In the genomic region with DNA sequence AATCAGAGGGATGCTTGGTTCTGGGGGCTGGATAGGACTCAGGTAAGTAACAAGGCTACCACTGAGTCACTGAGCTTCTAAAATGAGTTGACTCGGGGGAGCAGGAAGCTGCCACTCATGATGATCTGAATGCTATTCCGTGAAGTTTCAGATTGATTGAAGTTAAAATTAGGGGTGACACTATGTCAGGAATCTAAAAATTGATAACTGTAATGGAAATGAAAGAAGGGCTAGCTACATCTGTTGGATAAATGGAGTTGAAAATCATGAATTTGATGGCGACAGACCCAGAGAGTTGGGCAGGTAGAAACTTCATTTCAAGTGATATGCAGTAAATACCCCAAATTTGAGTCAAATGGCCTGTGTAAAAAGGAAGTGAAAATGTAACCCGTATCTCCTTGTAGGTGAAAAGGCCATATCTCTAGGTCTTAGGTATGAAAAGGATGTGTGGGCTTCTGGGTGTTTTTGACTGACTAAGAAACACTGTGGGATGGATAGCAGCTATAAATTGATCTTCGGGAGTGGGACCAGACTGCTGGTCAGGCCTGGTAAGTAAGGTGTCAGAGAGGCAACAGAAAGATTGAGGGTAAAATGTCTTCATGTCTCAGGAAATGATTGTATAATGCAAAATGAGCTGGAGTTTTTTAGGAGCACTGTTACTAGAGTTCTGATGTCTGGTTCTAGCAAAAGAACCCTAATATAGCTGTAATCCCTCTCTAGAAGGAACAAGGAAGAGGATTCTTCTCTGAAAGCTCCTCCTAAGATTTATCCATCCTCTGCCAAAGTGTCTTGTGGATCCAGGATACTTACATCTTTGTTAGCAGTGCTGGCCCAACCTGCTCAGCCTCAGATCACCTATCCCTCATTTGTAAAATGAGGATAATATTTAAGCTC, we compare ENCODE assay signal across 1 cellular context.
TF ChIP-seq lines count a peak whose summit lies in the region.

No MANE protein-coding gene starts in this region.

TF ChIP-seq in GM23338, 12 proteins besides CTCF, POLR2A, EP300 and RAD21:
- TF ChIP-seq, protein P1, sequence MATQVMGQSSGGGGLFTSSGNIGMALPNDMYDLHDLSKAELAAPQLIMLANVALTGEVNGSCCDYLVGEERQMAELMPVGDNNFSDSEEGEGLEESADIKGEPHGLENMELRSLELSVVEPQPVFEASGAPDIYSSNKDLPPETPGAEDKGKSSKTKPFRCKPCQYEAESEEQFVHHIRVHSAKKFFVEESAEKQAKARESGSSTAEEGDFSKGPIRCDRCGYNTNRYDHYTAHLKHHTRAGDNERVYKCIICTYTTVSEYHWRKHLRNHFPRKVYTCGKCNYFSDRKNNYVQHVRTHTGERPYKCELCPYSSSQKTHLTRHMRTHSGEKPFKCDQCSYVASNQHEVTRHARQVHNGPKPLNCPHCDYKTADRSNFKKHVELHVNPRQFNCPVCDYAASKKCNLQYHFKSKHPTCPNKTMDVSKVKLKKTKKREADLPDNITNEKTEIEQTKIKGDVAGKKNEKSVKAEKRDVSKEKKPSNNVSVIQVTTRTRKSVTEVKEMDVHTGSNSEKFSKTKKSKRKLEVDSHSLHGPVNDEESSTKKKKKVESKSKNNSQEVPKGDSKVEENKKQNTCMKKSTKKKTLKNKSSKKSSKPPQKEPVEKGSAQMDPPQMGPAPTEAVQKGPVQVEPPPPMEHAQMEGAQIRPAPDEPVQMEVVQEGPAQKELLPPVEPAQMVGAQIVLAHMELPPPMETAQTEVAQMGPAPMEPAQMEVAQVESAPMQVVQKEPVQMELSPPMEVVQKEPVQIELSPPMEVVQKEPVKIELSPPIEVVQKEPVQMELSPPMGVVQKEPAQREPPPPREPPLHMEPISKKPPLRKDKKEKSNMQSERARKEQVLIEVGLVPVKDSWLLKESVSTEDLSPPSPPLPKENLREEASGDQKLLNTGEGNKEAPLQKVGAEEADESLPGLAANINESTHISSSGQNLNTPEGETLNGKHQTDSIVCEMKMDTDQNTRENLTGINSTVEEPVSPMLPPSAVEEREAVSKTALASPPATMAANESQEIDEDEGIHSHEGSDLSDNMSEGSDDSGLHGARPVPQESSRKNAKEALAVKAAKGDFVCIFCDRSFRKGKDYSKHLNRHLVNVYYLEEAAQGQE (IDR thresholded peaks at IDR 0.05; ENCODE audit: unreplicated experiment): no peak
- TF ChIP-seq ZNF114 (CRISPR knock-in tag; IDR thresholded peaks at IDR 0.05) (no peak), STAT1 (IDR thresholded peaks at IDR 0.05; ENCODE audit: unreplicated experiment) (no peak), JUNB (IDR thresholded peaks at IDR 0.05; ENCODE audit: unreplicated experiment) (no peak), EZH2 (IDR thresholded peaks at IDR 0.05; ENCODE audit: low read depth, unreplicated experiment) (no peak), NANOG (IDR thresholded peaks at IDR 0.05; ENCODE audit: borderline replicate concordance) (no peak), CREB1 (CRISPR knock-in tag; IDR thresholded peaks at IDR 0.05; ENCODE audit: low read depth) (no peak), EZH2phosphoT487 (IDR thresholded peaks at IDR 0.05; ENCODE audit: unreplicated experiment) (no peak), POLR2AphosphoS5 (IDR thresholded peaks at IDR 0.05; ENCODE audit: low read depth) (no peak), ZNF331 (CRISPR knock-in tag; IDR thresholded peaks at IDR 0.05; ENCODE audit: low read depth) (no peak)
- TF ChIP-seq, protein P2, sequence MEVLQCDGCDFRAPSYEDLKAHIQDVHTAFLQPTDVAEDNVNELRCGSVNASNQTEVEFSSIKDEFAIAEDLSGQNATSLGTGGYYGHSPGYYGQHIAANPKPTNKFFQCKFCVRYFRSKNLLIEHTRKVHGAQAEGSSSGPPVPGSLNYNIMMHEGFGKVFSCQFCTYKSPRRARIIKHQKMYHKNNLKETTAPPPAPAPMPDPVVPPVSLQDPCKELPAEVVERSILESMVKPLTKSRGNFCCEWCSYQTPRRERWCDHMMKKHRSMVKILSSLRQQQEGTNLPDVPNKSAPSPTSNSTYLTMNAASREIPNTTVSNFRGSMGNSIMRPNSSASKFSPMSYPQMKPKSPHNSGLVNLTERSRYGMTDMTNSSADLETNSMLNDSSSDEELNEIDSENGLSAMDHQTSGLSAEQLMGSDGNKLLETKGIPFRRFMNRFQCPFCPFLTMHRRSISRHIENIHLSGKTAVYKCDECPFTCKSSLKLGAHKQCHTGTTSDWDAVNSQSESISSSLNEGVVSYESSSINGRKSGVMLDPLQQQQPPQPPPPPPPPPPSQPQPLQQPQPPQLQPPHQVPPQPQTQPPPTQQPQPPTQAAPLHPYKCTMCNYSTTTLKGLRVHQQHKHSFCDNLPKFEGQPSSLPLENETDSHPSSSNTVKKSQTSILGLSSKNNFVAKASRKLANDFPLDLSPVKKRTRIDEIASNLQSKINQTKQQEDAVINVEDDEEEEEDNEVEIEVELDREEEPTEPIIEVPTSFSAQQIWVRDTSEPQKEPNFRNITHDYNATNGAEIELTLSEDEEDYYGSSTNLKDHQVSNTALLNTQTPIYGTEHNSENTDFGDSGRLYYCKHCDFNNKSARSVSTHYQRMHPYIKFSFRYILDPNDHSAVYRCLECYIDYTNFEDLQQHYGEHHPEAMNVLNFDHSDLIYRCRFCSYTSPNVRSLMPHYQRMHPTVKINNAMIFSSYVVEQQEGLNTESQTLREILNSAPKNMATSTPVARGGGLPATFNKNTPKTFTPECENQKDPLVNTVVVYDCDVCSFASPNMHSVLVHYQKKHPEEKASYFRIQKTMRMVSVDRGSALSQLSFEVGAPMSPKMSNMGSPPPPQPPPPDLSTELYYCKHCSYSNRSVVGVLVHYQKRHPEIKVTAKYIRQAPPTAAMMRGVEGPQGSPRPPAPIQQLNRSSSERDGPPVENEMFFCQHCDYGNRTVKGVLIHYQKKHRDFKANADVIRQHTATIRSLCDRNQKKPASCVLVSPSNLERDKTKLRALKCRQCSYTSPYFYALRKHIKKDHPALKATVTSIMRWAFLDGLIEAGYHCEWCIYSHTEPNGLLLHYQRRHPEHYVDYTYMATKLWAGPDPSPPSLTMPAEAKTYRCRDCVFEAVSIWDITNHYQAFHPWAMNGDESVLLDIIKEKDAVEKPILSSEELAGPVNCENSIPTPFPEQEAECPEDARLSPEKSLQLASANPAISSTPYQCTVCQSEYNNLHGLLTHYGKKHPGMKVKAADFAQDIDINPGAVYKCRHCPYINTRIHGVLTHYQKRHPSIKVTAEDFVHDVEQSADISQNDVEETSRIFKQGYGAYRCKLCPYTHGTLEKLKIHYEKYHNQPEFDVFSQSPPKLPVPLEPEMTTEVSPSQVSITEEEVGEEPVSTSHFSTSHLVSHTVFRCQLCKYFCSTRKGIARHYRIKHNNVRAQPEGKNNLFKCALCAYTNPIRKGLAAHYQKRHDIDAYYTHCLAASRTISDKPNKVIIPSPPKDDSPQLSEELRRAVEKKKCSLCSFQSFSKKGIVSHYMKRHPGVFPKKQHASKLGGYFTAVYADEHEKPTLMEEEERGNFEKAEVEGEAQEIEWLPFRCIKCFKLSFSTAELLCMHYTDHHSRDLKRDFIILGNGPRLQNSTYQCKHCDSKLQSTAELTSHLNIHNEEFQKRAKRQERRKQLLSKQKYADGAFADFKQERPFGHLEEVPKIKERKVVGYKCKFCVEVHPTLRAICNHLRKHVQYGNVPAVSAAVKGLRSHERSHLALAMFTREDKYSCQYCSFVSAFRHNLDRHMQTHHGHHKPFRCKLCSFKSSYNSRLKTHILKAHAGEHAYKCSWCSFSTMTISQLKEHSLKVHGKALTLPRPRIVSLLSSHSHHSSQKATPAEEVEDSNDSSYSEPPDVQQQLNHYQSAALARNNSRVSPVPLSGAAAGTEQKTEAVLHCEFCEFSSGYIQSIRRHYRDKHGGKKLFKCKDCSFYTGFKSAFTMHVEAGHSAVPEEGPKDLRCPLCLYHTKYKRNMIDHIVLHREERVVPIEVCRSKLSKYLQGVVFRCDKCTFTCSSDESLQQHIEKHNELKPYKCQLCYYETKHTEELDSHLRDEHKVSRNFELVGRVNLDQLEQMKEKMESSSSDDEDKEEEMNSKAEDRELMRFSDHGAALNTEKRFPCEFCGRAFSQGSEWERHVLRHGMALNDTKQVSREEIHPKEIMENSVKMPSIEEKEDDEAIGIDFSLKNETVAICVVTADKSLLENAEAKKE (CRISPR knock-in tag; IDR thresholded peaks at IDR 0.05): no peak
- TF ChIP-seq, protein P3, sequence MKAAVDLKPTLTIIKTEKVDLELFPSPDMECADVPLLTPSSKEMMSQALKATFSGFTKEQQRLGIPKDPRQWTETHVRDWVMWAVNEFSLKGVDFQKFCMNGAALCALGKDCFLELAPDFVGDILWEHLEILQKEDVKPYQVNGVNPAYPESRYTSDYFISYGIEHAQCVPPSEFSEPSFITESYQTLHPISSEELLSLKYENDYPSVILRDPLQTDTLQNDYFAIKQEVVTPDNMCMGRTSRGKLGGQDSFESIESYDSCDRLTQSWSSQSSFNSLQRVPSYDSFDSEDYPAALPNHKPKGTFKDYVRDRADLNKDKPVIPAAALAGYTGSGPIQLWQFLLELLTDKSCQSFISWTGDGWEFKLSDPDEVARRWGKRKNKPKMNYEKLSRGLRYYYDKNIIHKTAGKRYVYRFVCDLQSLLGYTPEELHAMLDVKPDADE (IDR thresholded peaks at IDR 0.05): no peak
